In genomic region chr4:109256847-109257246, GRCh38 we compare ENCODE assay signal across 1 cellular context.
A peak's percentile ranks its signal among the peaks of the same experiment; 100 is the strongest.
TF ChIP-seq lines count a peak whose summit lies in the region.

No MANE protein-coding gene starts in this region.

TF ChIP-seq in HepG2, 621 proteins besides CTCF, POLR2A, EP300 and RAD21 (continued from another document):
- TF ChIP-seq ZXDC (CRISPR knock-in tag; IDR thresholded peaks at IDR 0.05) (no peak), ONECUT2 (CRISPR knock-in tag; IDR thresholded peaks at IDR 0.05) (no peak), ZNF792 (CRISPR knock-in tag; IDR thresholded peaks at IDR 0.05) (no peak), TBX3 (IDR thresholded peaks at IDR 0.05; ENCODE audit: borderline replicate concordance) (no peak), TOE1 (CRISPR knock-in tag; IDR thresholded peaks at IDR 0.05) (no peak), MAFK (conservative IDR thresholded peaks at IDR 0.05 in 1 of 2, IDR thresholded peaks at IDR 0.05 in 1 of 2; ENCODE audit: low read length in 2 of 2) (peak; percentile 16 to 77; a peak in 2 of 4 replicates)
